9 cellular contexts compared by ENCODE assay signal in the genomic region with DNA sequence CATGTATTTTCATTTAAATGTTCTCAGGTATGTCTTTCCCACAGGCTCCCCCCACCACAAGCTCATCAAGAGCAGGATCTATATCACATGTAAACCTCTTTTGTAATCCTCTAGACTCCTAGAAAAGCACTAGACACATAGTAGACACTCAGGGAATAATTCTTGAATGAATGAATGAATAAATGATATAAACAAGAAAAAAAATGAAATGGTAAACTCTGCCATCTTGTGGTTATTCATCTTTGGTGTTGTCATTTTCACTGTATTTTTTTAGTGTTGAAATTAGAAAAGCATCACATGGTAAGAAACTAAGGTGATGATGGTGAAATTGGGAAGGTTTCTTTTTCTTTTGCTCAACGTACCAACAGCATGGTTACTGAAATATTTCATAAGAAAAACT. TPM values are rescaled to one million over a fixed set of nuclear protein-coding genes. Genes with fewer than 3 reads are reported as not detected.
DNase-seq lines count a peak whose midpoint lies in the region; ATAC-seq and TF ChIP-seq lines count a peak whose summit lies in the region.
"Had no signal": no experiment of that assay in that cellular context is flagged by ENCODE, and none has a peak within 500 bp of the region (broad histone marks: within the 10 kb centered on the region; RNA-seq: fewer than 3 reads in every experiment).

No MANE protein-coding gene starts in this region.

- H3K36me3 ChIP-seq in Karpas-422 (ENCODE audit: insufficient read depth, low read length): no peaks in the 10 kb centered on the region
- H3K36me3 ChIP-seq: lower lobe of right lung had no signal

- H3K4me2 ChIP-seq in Karpas-422 (ENCODE audit: low read depth, low read length, poor library complexity, severe bottlenecking): no peak overlapping the region

- H4K20me1 ChIP-seq in Karpas-422 (ENCODE audit: insufficient read depth, low read depth, low read length): no peaks in the 10 kb centered on the region

- H3K27ac ChIP-seq in Karpas-422 (ENCODE audit: low read length): no peak overlapping the region
- H3K27ac ChIP-seq: lower lobe of right lung had no signal

- no peaks in the 10 kb centered on the region for H3K9me3 ChIP-seq in Karpas-422 (ENCODE audit: low read length)
- H3K9me3 ChIP-seq: lower lobe of right lung had no signal

- no peaks in the 10 kb centered on the region for H3K9me2 ChIP-seq in Karpas-422 (replicated peaks; ENCODE audit: insufficient read depth, low read length)

- no peaks in the 10 kb centered on the region for H3K4me1 ChIP-seq in Karpas-422 (ENCODE audit: low read length)
- H3K4me1 ChIP-seq: lower lobe of right lung had no signal

- H3K79me2 ChIP-seq in Karpas-422 (ENCODE audit: low read length): no peaks in the 10 kb centered on the region

- ATAC-seq in naive B cell (ENCODE audit: low read depth in 2 of 2) (no peak), HG03354 (IDR thresholded peaks at IDR 0.05; ENCODE audit: poor library complexity, severe bottlenecking, unreplicated experiment) (no peak)
- ATAC-seq: lower lobe of right lung had no signal

- H3K27me3 Mint-ChIP-seq in brain (no peaks in the 10 kb centered on the region), naive B cell (no peaks in the 10 kb centered on the region)

- H3K9me3 Mint-ChIP-seq in brain (no peaks in the 10 kb centered on the region), naive B cell (no peaks in the 10 kb centered on the region)

- H3K36me3 Mint-ChIP-seq in brain (no peaks in the 10 kb centered on the region), naive B cell (no peaks in the 10 kb centered on the region)

- H3K27ac Mint-ChIP-seq in brain (no peak overlapping the region), naive B cell (peak overlapping the region in 4 of 6 donors; percentile 3 to 34 (median 32))

- H3K4me3 ChIP-seq in Karpas-422 (ENCODE audit: low read length): no peak overlapping the region
- H3K4me3 ChIP-seq: lower lobe of right lung had no signal

- peak; percentile 46 to 49 for TF ChIP-seq CTCF in brain (conservative IDR thresholded peaks at IDR 0.05)

- H2AFZ ChIP-seq in Karpas-422 (ENCODE audit: low read length): no peak overlapping the region

- H3K4me1 Mint-ChIP-seq in brain (no peaks in the 10 kb centered on the region), naive B cell (peaks cover 0 to 9% (median 7%) of the 10 kb centered on the region in 3 donors)

- DNase-seq in NCI-H1105 treated with DMSO at 0.1 percent for 48 hours (lab: John Stamatoyannopoulos, UW) (peak; percentile 2), NCI-H1105 (lab: John Stamatoyannopoulos, UW) (no peak), Karpas-422 (peak; percentile 63), naive B cell (peak; percentile 18), NCI-H774 (lab: John Stamatoyannopoulos, UW) (no peak), SHP77 treated with DMSO at 0.1 percent for 48 hours (lab: John Stamatoyannopoulos, UW) (no peak)
- DNase-seq: lower lobe of right lung had no signal

- no peak overlapping the region for H3K9ac ChIP-seq in Karpas-422 (ENCODE audit: low read length)

- no peak overlapping the region for H3K4me3 Mint-ChIP-seq in brain
- H3K4me3 Mint-ChIP-seq in naive B cell: no peak overlapping the region

- H3K27me3 ChIP-seq in Karpas-422 (ENCODE audit: low read length): no peaks in the 10 kb centered on the region

RNA-seq across cellular contexts. Expression of a gene that starts 34.2 kb away (rescaled TPM):
- total RNA-seq in Karpas-422 (2014; rRNA removed; shearing (Covaris generic); ENCODE audit: low replicate concordance): 20.7 and 25.8 TPM in 2 replicates
- polyA plus RNA-seq in brain (ENCODE audit: insufficient read depth, low read depth, low replicate concordance) (10.1 TPM), naive B cell (ENCODE audit: low read depth in 6 of 6) (10 to 100 TPM in 4 of 6 donors, 1 to 10 TPM in 2; 8.6 to 35.9 (median 12.8) TPM)

Comparison
In these comparisons a context has a peak if more than half of its experiments do, and no peak if none do; other contexts are left out.
1. DNase-seq: peak in NCI-H1105 treated with DMSO at 0.1 percent for 48 hours (single experiment), Karpas-422 (single experiment) and naive B cell (single experiment); none in NCI-H1105 (single experiment), NCI-H774 (single experiment) and SHP77 treated with DMSO at 0.1 percent for 48 hours (single experiment).
2. H3K27ac Mint-ChIP-seq: peak in naive B cell (4 of 6); none in brain (0 of 5).